ENCODE assay signal across 12 cellular contexts in genomic region chr22:36381513-36382079, GRCh38. TPM values are rescaled to one million over a fixed set of nuclear protein-coding genes. Genes with fewer than 3 reads are reported as not detected.
DNase-seq lines count a peak whose midpoint lies in the region; ATAC-seq and TF ChIP-seq lines count a peak whose summit lies in the region.
"Had no signal": no experiment of that assay in that cellular context is flagged by ENCODE, and none has a peak within 500 bp of the region (broad histone marks: within the 10 kb centered on the region; RNA-seq: fewer than 3 reads in every experiment).

No MANE protein-coding gene starts in this region.

- no peaks in the 10 kb centered on the region for H3K9me3 Mint-ChIP-seq in activated CD4-positive, alpha-beta T cell treated with anti-CD3 and anti-CD28 coated beads for 36 hours (ENCODE audit: low read depth)
- no peaks in the 10 kb centered on the region for H3K9me3 Mint-ChIP-seq in stimulated activated effector memory CD8-positive, alpha-beta T cell treated with anti-CD3 and anti-CD28 coated beads, Interleukin-12 subunit alpha, Interleukin-12 subunit beta, amount 100 ng/mL, for 72 hours

- H3K4me1 Mint-ChIP-seq in activated CD4-positive, alpha-beta T cell treated with anti-CD3 and anti-CD28 coated beads for 36 hours = peaks cover 83% of the 10 kb centered on the region
- H3K4me1 Mint-ChIP-seq in stimulated activated effector memory CD8-positive, alpha-beta T cell treated with anti-CD3 and anti-CD28 coated beads, Interleukin-12 subunit alpha, Interleukin-12 subunit beta, amount 100 ng/mL, for 72 hours = peaks cover 85% of the 10 kb centered on the region

- no peaks in the 10 kb centered on the region for H3K9me3 ChIP-seq in RWPE2 (ENCODE audit: severe bottlenecking)

- intact Hi-C loops in activated CD4-positive, alpha-beta T cell treated with anti-CD3 and anti-CD28 coated beads for 36 hours (cut with DNase I, micrococcal nuclease) = loop anchor here in 1 of 2 experiments (2.0 kb wide), 1 partner anchor 89 kb away; no protein-coding TSS in a partner anchor

- POLR2A ChIA-PET in activated CD4-positive, alpha-beta T cell treated with anti-CD3 and anti-CD28 coated beads for 36 hours (lab: Charles Lee) = no interaction called here

- peaks cover 73% of the 10 kb centered on the region for H3K4me1 ChIP-seq in RWPE2 (ENCODE audit: insufficient read depth, poor library complexity, severe bottlenecking)

- CTCF ChIA-PET in activated CD4-positive, alpha-beta T cell treated with anti-CD3 and anti-CD28 coated beads for 36 hours (lab: Charles Lee) = interaction anchor here (1.1 to 1.8 kb wide), 7 partner anchors 17 to 89 kb away, joined by 3 to 7 read pairs (median 4); no protein-coding TSS in a partner anchor

- H3K27ac ChIP-seq in RWPE2 (ENCODE audit: poor library complexity, severe bottlenecking) (peak overlapping the region; percentile 96), epithelial cell of prostate (peak overlapping the region; percentile 99)

- peaks cover 98% of the 10 kb centered on the region for H3K36me3 ChIP-seq in RWPE2 (ENCODE audit: low read depth)

- no peak for TF ChIP-seq CTCF in RWPE2 (IDR thresholded peaks at IDR 0.05; ENCODE audit: poor library complexity, severe bottlenecking)

- H3K36me3 Mint-ChIP-seq in activated CD4-positive, alpha-beta T cell treated with anti-CD3 and anti-CD28 coated beads for 36 hours (ENCODE audit: low read depth) = peaks cover 83% of the 10 kb centered on the region
- peaks cover 100% of the 10 kb centered on the region for H3K36me3 Mint-ChIP-seq in stimulated activated effector memory CD8-positive, alpha-beta T cell treated with anti-CD3 and anti-CD28 coated beads, Interleukin-12 subunit alpha, Interleukin-12 subunit beta, amount 100 ng/mL, for 72 hours

- no peak for DNase-seq in activated CD4-positive, alpha-beta T cell treated with anti-CD3 and anti-CD28 coated beads for 36 hours
- DNase-seq in activated CD4-positive, alpha-beta T cell treated with anti-CD3 and anti-CD28 coated beads for 4 hours = no peak
- DNase-seq in RWPE2 (ENCODE audit: low spot score) = no peak
- no peak for DNase-seq in epithelial cell of prostate (ENCODE audit: low read depth, low spot score)
- no peak for DNase-seq in stimulated activated effector memory CD8-positive, alpha-beta T cell treated with anti-CD3 and anti-CD28 coated beads, Interleukin-12 subunit alpha, Interleukin-12 subunit beta, amount 100 ng/mL, for 72 hours (ENCODE audit: low spot score in 2 of 2)
- DNase-seq in NCI-H2171 treated with DMSO at 0.1 percent for 48 hours (lab: John Stamatoyannopoulos, UW) = no peak
- DNase-seq: central memory CD4-positive, alpha-beta T cell; DMS79; mesendoderm; small intestine had no signal

- peak overlapping the region; percentile 94 for H3K27ac Mint-ChIP-seq in activated CD4-positive, alpha-beta T cell treated with anti-CD3 and anti-CD28 coated beads for 36 hours
- H3K27ac Mint-ChIP-seq in stimulated activated effector memory CD8-positive, alpha-beta T cell treated with anti-CD3 and anti-CD28 coated beads, Interleukin-12 subunit alpha, Interleukin-12 subunit beta, amount 100 ng/mL, for 72 hours = peak overlapping the region; percentile 97

- no peaks in the 10 kb centered on the region for H3K27me3 ChIP-seq in RWPE2 (ENCODE audit: insufficient read depth, poor library complexity, severe bottlenecking)

- ATAC-seq in activated CD4-positive, alpha-beta T cell treated with anti-CD3 and anti-CD28 coated beads for 36 hours = no peak
- ATAC-seq in RWPE2 (ENCODE audit: low read depth) = no peak
- no peak for ATAC-seq in stimulated activated effector memory CD8-positive, alpha-beta T cell treated with anti-CD3 and anti-CD28 coated beads, Interleukin-12 subunit alpha, Interleukin-12 subunit beta, amount 100 ng/mL, for 72 hours
- ATAC-seq in GM21528 (IDR thresholded peaks at IDR 0.05; ENCODE audit: low FRiP score, unreplicated experiment) = no peak
- no peak for ATAC-seq in GM18873 (IDR thresholded peaks at IDR 0.05; ENCODE audit: low FRiP score, unreplicated experiment)

- peak overlapping the region; percentile 46 for H3K4me3 Mint-ChIP-seq in activated CD4-positive, alpha-beta T cell treated with anti-CD3 and anti-CD28 coated beads for 36 hours
- peak overlapping the region; percentile 99 for H3K4me3 Mint-ChIP-seq in stimulated activated effector memory CD8-positive, alpha-beta T cell treated with anti-CD3 and anti-CD28 coated beads, Interleukin-12 subunit alpha, Interleukin-12 subunit beta, amount 100 ng/mL, for 72 hours

- H3K27me3 Mint-ChIP-seq in activated CD4-positive, alpha-beta T cell treated with anti-CD3 and anti-CD28 coated beads for 36 hours = no peaks in the 10 kb centered on the region

- no peak overlapping the region for H3K4me3 ChIP-seq in RWPE2 (ENCODE audit: severe bottlenecking)

RNA-seq across cellular contexts. Expression of gene MYH9, which starts 6.2 kb away (rescaled TPM):
- 100 to 1,000 TPM; 720 to 773 TPM for total RNA-seq in activated CD4-positive, alpha-beta T cell treated with anti-CD3 and anti-CD28 coated beads for 36 hours
